Comparison of ENCODE assay signal across 13 cellular contexts in genomic region chr18:3581890-3582289, GRCh38.
DNase-seq lines count a peak whose midpoint lies in the region; ATAC-seq and TF ChIP-seq lines count a peak whose summit lies in the region.
"Had no signal": no experiment of that assay in that cellular context is flagged by ENCODE, and none has a peak within 500 bp of the region (broad histone marks: within the 10 kb centered on the region; RNA-seq: fewer than 3 reads in every experiment).

No MANE protein-coding gene starts in this region.

- peak overlapping the region in 1 of 2 experiments; percentile 27 for H2BK12ac ChIP-seq in mesenchymal stem cell (ENCODE audit: low read length in 2 of 2)

- peaks cover 13% of the 10 kb centered on the region for H3K4me1 Mint-ChIP-seq in central memory CD8-positive, alpha-beta T cell
- peaks cover 39% of the 10 kb centered on the region for H3K4me1 Mint-ChIP-seq in endodermal cell

- 92% methylated on average over 8 of the region's 13 CpGs; no CpG with 5 or more reads in 1 of the 2 experiments for WGBS in IMR-90 (ENCODE audit: extremely low coverage in 2 of 2, insufficient read length in 1 of 2), 2 experiments
- 92% methylated on average over 13 of the region's 13 CpGs for WGBS in mesenchymal stem cell
- 93 to 95% methylated on average over 10 to 13 of the region's 13 CpGs for WGBS in endodermal cell (ENCODE audit: insufficient coverage in 1 of 2, insufficient read length in 1 of 2), 2 experiments

- H3K9me3 Mint-ChIP-seq in central memory CD8-positive, alpha-beta T cell = no peaks in the 10 kb centered on the region
- no peaks in the 10 kb centered on the region for H3K9me3 Mint-ChIP-seq in endodermal cell

- TF ChIP-seq CTCF in IMR-90 (conservative IDR thresholded peaks at IDR 0.05; ENCODE audit: low read depth, low read length) (no peak), endodermal cell (conservative IDR thresholded peaks at IDR 0.05) (no peak)

- peaks cover 4% of the 10 kb centered on the region for H3K36me3 Mint-ChIP-seq in central memory CD8-positive, alpha-beta T cell (ENCODE audit: insufficient read depth)
- H3K36me3 Mint-ChIP-seq in endodermal cell (ENCODE audit: low read depth) = peaks cover 32% of the 10 kb centered on the region
- H3K36me3 Mint-ChIP-seq: CD4-positive, CD25-positive, alpha-beta regulatory T cell had no signal

- no peaks in the 10 kb centered on the region for H3K27me3 ChIP-seq in IMR-90 (ENCODE audit: control insufficient read depth, insufficient read depth, low read length)
- H3K27me3 ChIP-seq in mesenchymal stem cell (ENCODE audit: control insufficient read depth in 1 of 2, insufficient read depth in 1 of 2, low read length in 2 of 2) = no peaks in the 10 kb centered on the region
- H3K27me3 ChIP-seq in endodermal cell (ENCODE audit: control insufficient read depth, insufficient read depth, low read length, poor library complexity, severe bottlenecking) = no peaks in the 10 kb centered on the region
- H3K27me3 ChIP-seq: BLaER1 treated with 17β-estradiol and CSF1 and Interleukin-3, amounts not matched to agents 10 nM and 100 nM had no signal

- H4K91ac ChIP-seq in IMR-90 (ENCODE audit: insufficient read depth, low read depth, low read length) (no peak overlapping the region), mesenchymal stem cell (ENCODE audit: low read length) (peak overlapping the region; percentile 9)

- dilution Hi-C loops in IMR-90 (cut with HindIII; ENCODE audit: low sequenced_read_pairs, unreplicated experiment) = no loop called here

- H3K27ac ChIP-seq in IMR-90 (ENCODE audit: insufficient read depth, low read length) = no peak overlapping the region
- H3K27ac ChIP-seq in mesenchymal stem cell (ENCODE audit: low read length, poor library complexity, severe bottlenecking) = no peak overlapping the region
- H3K27ac ChIP-seq in endodermal cell (ENCODE audit: low read depth, low read length) = no peak overlapping the region
- H3K27ac ChIP-seq: BLaER1 treated with 17β-estradiol and CSF1 and Interleukin-3, amounts not matched to agents 10 nM and 100 nM; HL-60 had no signal

- H3K9ac ChIP-seq in IMR-90 (ENCODE audit: low read depth, low read length) = no peak overlapping the region
- H3K9ac ChIP-seq in mesenchymal stem cell (ENCODE audit: low read length) = no peak overlapping the region
- no peak overlapping the region for H3K9ac ChIP-seq in endodermal cell (ENCODE audit: extremely low read depth, low read length, poor library complexity, severe bottlenecking)
- H3K9ac ChIP-seq: BLaER1 treated with 17β-estradiol and CSF1 and Interleukin-3, amounts not matched to agents 10 nM and 100 nM had no signal

- 0 out of 2 replicates have a peak overlapping the region, but pooled peaks have one; percentile 25 for H3K14ac ChIP-seq in IMR-90 (replicated peaks; ENCODE audit: low read depth, low read length)
- no peak overlapping the region for H3K14ac ChIP-seq in mesenchymal stem cell (ENCODE audit: low read length in 2 of 2)

- no peak for ATAC-seq in IMR-90 (ENCODE audit: low read depth)
- ATAC-seq in central memory CD8-positive, alpha-beta T cell (replicated peaks; ENCODE audit: extremely low read depth, poor library complexity, severe bottlenecking) = no peak
- ATAC-seq: GM12878, HCT116 had no signal

- peaks cover 5% of the 10 kb centered on the region for H3K4me1 ChIP-seq in IMR-90 (ENCODE audit: control insufficient read depth, insufficient read depth, low read length)
- peaks cover 9% of the 10 kb centered on the region for H3K4me1 ChIP-seq in mesenchymal stem cell (ENCODE audit: control insufficient read depth, insufficient read depth, low read depth, low read length)
- peaks cover 8% of the 10 kb centered on the region for H3K4me1 ChIP-seq in endodermal cell (ENCODE audit: control insufficient read depth, insufficient read depth, low read length)

- H2BK15ac ChIP-seq in IMR-90 (ENCODE audit: low read depth, low read length) = peak overlapping the region; percentile 60; the same call in 2 of the 3 replicates
- no peak overlapping the region for H2BK15ac ChIP-seq in mesenchymal stem cell (ENCODE audit: low read depth, poor library complexity, severe bottlenecking)

- H2AK9ac ChIP-seq in IMR-90 (replicated peaks; ENCODE audit: low read depth, low read length, poor library complexity) = peak overlapping the region; percentile 34

- H2BK20ac ChIP-seq in IMR-90 (ENCODE audit: low read depth, low read length) = peak overlapping the region; percentile 43

- no peaks in the 10 kb centered on the region for H3K27me3 Mint-ChIP-seq in central memory CD8-positive, alpha-beta T cell
- H3K27me3 Mint-ChIP-seq in endodermal cell (ENCODE audit: insufficient read depth) = no peaks in the 10 kb centered on the region

- H4K8ac ChIP-seq in IMR-90 (ENCODE audit: low read depth in 2 of 2, low read length in 2 of 2) = no peak overlapping the region
- no peak overlapping the region for H4K8ac ChIP-seq in mesenchymal stem cell (ENCODE audit: low read length)

- H2BK120ac ChIP-seq in IMR-90 (ENCODE audit: low read depth, low read length) (peak overlapping the region; percentile 42), mesenchymal stem cell (ENCODE audit: low read depth, low read length) (no peak overlapping the region)

- DNase-seq in IMR-90 (no peak), mesenchymal stem cell (no peak), superior temporal gyrus (ENCODE audit: extremely low spot score) (peak; percentile 4), NCI-H2171 treated with DMSO at 0.1 percent for 48 hours (lab: John Stamatoyannopoulos, UW) (no peak), endodermal cell (no peak)
- DNase-seq in central memory CD8-positive, alpha-beta T cell (ENCODE audit: low spot score in 2 of 2) = no peak
- DNase-seq in stimulated activated naive CD4-positive, alpha-beta T cell treated with Interleukin-2 at 50 U/mL for 16 hours (lab: John Stamatoyannopoulos, UW) = no peak
- DNase-seq: ACHN; CD4-positive, CD25-positive, alpha-beta regulatory T cell had no signal

- H3K4me2 ChIP-seq in IMR-90 (ENCODE audit: low read depth, low read length) (no peak overlapping the region), mesenchymal stem cell (ENCODE audit: low read length, poor library complexity, severe bottlenecking) (no peak overlapping the region)

- peaks cover 4% of the 10 kb centered on the region for H3K9me1 ChIP-seq in IMR-90 (ENCODE audit: insufficient read depth, low read length)

- H3K4me3 ChIP-seq in IMR-90 (ENCODE audit: insufficient read depth, low read depth, low read length) = no peak overlapping the region
- no peak overlapping the region for H3K4me3 ChIP-seq in mesenchymal stem cell (ENCODE audit: insufficient read depth in 1 of 2, low read depth in 1 of 2, low read length in 2 of 2)
- no peak overlapping the region for H3K4me3 ChIP-seq in endodermal cell (ENCODE audit: low read length)
- H3K4me3 ChIP-seq: BLaER1 treated with 17β-estradiol and CSF1 and Interleukin-3, amounts not matched to agents 10 nM and 100 nM; GM12878 had no signal

- H3K79me1 ChIP-seq in IMR-90 (ENCODE audit: low read depth in 1 of 2, low read length in 2 of 2) (no peaks in the 10 kb centered on the region), mesenchymal stem cell (replicated peaks; ENCODE audit: low read length, poor library complexity, severe bottlenecking) (no peaks in the 10 kb centered on the region)

- in situ Hi-C loops in IMR-90 (cut with MboI; ENCODE audit: low sequenced_read_pairs) = no loop called here

- no TSS peak for BruUV-seq in IMR-90 (replicated peaks; lab: Mats Ljungman, UMichigan)

- H3K4me3 Mint-ChIP-seq in central memory CD8-positive, alpha-beta T cell = no peak overlapping the region
- H3K4me3 Mint-ChIP-seq in endodermal cell = no peak overlapping the region
- H3K4me3 Mint-ChIP-seq: CD4-positive, CD25-positive, alpha-beta regulatory T cell had no signal

- H3K4ac ChIP-seq in IMR-90 (ENCODE audit: low read depth, low read length) (peak overlapping the region; percentile 20; the same call in 1 of the 2 replicates), mesenchymal stem cell (ENCODE audit: low read depth in 1 of 2, low read length in 2 of 2) (no peak overlapping the region)

- H2AFZ ChIP-seq in IMR-90 (replicated peaks; ENCODE audit: low read length, poor library complexity) (no peak overlapping the region), mesenchymal stem cell (ENCODE audit: low read depth, low read length) (no peak overlapping the region)

- POLR2A ChIA-PET in IMR-90 (lab: Charles Lee; ENCODE audit: unreplicated experiment) = no interaction called here

- no peak overlapping the region for H3K18ac ChIP-seq in IMR-90 (ENCODE audit: low read depth, low read length)
- H3K18ac ChIP-seq in mesenchymal stem cell (ENCODE audit: low read depth in 1 of 2, low read length in 2 of 2) = no peak overlapping the region

- H4K20me1 ChIP-seq in IMR-90 (ENCODE audit: insufficient read depth, low read length) = no peaks in the 10 kb centered on the region
- H4K20me1 ChIP-seq: BLaER1 treated with 17β-estradiol and CSF1 and Interleukin-3, amounts not matched to agents 10 nM and 100 nM had no signal

- H3K27ac Mint-ChIP-seq in central memory CD8-positive, alpha-beta T cell (ENCODE audit: low read depth) = peak overlapping the region; percentile 70
- no peak overlapping the region for H3K27ac Mint-ChIP-seq in endodermal cell

- no peak overlapping the region for H4K5ac ChIP-seq in IMR-90 (ENCODE audit: low read depth, low read length)

- intact Hi-C loops in IMR-90 (cut with micrococcal nuclease) = no loop called here

- CTCF ChIA-PET in IMR-90 (lab: Yijun Ruan, JAX) = no interaction called here

- no peak for TF ChIP-seq POLR2A in IMR-90 (IDR thresholded peaks at IDR 0.05; ENCODE audit: low read depth, low read length)

- no peak overlapping the region for H3K56ac ChIP-seq in IMR-90 (ENCODE audit: extremely low read depth, insufficient read depth, low read length)

- H3K23ac ChIP-seq in IMR-90 (ENCODE audit: low read depth, low read length) (no peak overlapping the region), mesenchymal stem cell (ENCODE audit: low read length in 2 of 2) (no peak overlapping the region)

- no peak for TF ChIP-seq RAD21 in IMR-90 (IDR thresholded peaks at IDR 0.05; ENCODE audit: low read length)

- H2AK5ac ChIP-seq in IMR-90 (ENCODE audit: low read depth, low read length) = peak overlapping the region; percentile 61
- H2AK5ac ChIP-seq in mesenchymal stem cell (ENCODE audit: low read length, severe bottlenecking) = no peak overlapping the region

- H3K9me3 ChIP-seq in IMR-90 (ENCODE audit: control insufficient read depth, insufficient read depth, low read length) = no peaks in the 10 kb centered on the region
- no peaks in the 10 kb centered on the region for H3K9me3 ChIP-seq in mesenchymal stem cell (ENCODE audit: control insufficient read depth, low read length)
- no peaks in the 10 kb centered on the region for H3K9me3 ChIP-seq in endodermal cell (ENCODE audit: control insufficient read depth, low read length)
- H3K9me3 ChIP-seq: BLaER1 treated with 17β-estradiol and CSF1 and Interleukin-3, amounts not matched to agents 10 nM and 100 nM had no signal

- H2BK5ac ChIP-seq in IMR-90 (ENCODE audit: low read depth, low read length, poor library complexity, severe bottlenecking) = no peak overlapping the region
- H2BK5ac ChIP-seq in mesenchymal stem cell (ENCODE audit: low read depth, low read length, poor library complexity, severe bottlenecking) = no peak overlapping the region

- H3K36me3 ChIP-seq in IMR-90 (ENCODE audit: control insufficient read depth, insufficient read depth, low read length) (no peaks in the 10 kb centered on the region), mesenchymal stem cell (ENCODE audit: control insufficient read depth in 1 of 2, insufficient read depth in 2 of 2, low read depth in 1 of 2, low read length in 2 of 2) (peaks cover 0 to 3% of the 10 kb centered on the region in 2 experiments), endodermal cell (ENCODE audit: control insufficient read depth, insufficient read depth, low read length) (no peaks in the 10 kb centered on the region)
- H3K36me3 ChIP-seq: BLaER1 treated with 17β-estradiol and CSF1 and Interleukin-3, amounts not matched to agents 10 nM and 100 nM had no signal
